In the genomic region with DNA sequence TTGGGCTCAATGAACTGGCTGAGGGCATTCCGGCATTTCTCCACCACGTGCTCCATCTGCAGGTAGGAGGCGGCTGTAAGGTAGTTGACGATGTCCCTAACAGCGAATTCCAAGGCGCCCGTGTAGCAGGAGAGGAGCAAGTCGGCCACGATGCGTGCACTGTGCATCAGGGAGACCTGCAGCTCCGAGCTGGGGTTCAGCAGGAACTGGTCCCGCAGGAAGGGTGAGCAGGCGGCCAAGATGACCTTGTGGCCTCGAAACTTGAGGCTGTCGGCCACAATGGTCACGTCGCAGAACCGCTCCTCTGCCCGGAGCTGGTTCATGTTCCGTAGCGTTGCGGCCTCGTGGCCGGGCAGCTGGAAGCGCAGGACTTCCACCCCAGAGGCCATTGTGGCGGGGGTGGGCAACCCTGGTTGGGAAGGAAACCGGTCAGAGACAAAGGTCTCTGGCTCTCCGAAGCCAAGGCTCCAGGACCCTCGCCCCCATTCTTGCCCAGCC, we compare ENCODE assay signal across 8 cellular contexts. TPM values are rescaled to one million over a fixed set of nuclear protein-coding genes. Genes with fewer than 3 reads are reported as not detected.
DNase-seq lines count a peak whose midpoint lies in the region; ATAC-seq, FAIRE-seq and TF ChIP-seq lines count a peak whose summit lies in the region.

No MANE protein-coding gene starts in this region.

- peak overlapping the region; percentile 91 for H3K27ac ChIP-seq in 22Rv1
- H3K27ac ChIP-seq in HUES48 (ENCODE audit: low read depth, low read length) = peak overlapping the region; percentile 77
- H3K27ac ChIP-seq in mesodermal cell (ENCODE audit: low read depth, low read length, severe bottlenecking) = peak overlapping the region; percentile 5

- H3K9ac ChIP-seq in HUES48 (ENCODE audit: low read depth, low read length) = peak overlapping the region; percentile 32; the same call in 1 of the 2 replicates

- WGBS in mesodermal cell (ENCODE audit: insufficient coverage in 2 of 2), 2 experiments = 73 to 77% methylated on average over 26 to 29 of the region's 29 CpGs

- H3K4me3 ChIP-seq in HUES48 (ENCODE audit: low read depth, low read length) = peak overlapping the region; percentile 66
- H3K4me3 ChIP-seq in bronchial epithelial cell (ENCODE audit: low read depth, low read length) = peak overlapping the region; percentile 48
- peak overlapping the region; percentile 59 for H3K4me3 ChIP-seq in mesodermal cell (ENCODE audit: extremely low read depth, insufficient read depth, low read length, poor library complexity, severe bottlenecking)

- no peaks in the 10 kb centered on the region for H3K27me3 ChIP-seq in HUES48 (ENCODE audit: control insufficient read depth, insufficient read depth, low read length)
- no peaks in the 10 kb centered on the region for H3K27me3 ChIP-seq in bronchial epithelial cell (ENCODE audit: control insufficient read depth, insufficient read depth, low read length)

- H3K4me1 ChIP-seq in HUES48 (ENCODE audit: control insufficient read depth, insufficient read depth, low read length) = peaks cover 12% of the 10 kb centered on the region; the same call in 1 of the 2 replicates
- H3K4me1 ChIP-seq in mesodermal cell (ENCODE audit: control insufficient read depth, insufficient read depth, low read length, poor library complexity, severe bottlenecking) = peaks cover 19% of the 10 kb centered on the region

- TF ChIP-seq CTCF in 22Rv1 (IDR thresholded peaks at IDR 0.05) = no peak
- TF ChIP-seq CTCF in bronchial epithelial cell (IDR thresholded peaks at IDR 0.05; ENCODE audit: insufficient read depth, low read length, severe bottlenecking) = no peak

- peaks cover 10% of the 10 kb centered on the region for H3K36me3 ChIP-seq in HUES48 (ENCODE audit: control insufficient read depth, insufficient read depth, low read length)
- no peaks in the 10 kb centered on the region for H3K36me3 ChIP-seq in bronchial epithelial cell (ENCODE audit: control insufficient read depth, insufficient read depth, low read length)
- peaks cover 9% of the 10 kb centered on the region for H3K36me3 ChIP-seq in mesodermal cell (ENCODE audit: control insufficient read depth, insufficient read depth, low read length)

- no peaks in the 10 kb centered on the region for H3K9me3 ChIP-seq in HUES48 (ENCODE audit: control insufficient read depth, insufficient read depth, low read length)
- no peaks in the 10 kb centered on the region for H3K9me3 ChIP-seq in mesodermal cell (ENCODE audit: control insufficient read depth, low read length)

- DNase-seq in bronchial epithelial cell (ENCODE audit: low read depth) = no peak
- DNase-seq in ureter (ENCODE audit: low spot score) = peak; percentile 62
- no peak for DNase-seq in NCI-H128 (lab: John Stamatoyannopoulos, UW; ENCODE audit: unreplicated experiment)
- no peak for DNase-seq in putamen (ENCODE audit: low spot score)

- ATAC-seq in GM19035 (IDR thresholded peaks at IDR 0.05; ENCODE audit: unreplicated experiment) = no peak

- FAIRE-seq in bronchial epithelial cell (lab: Jason Lieb, UNC) = no peak

RNA-seq across cellular contexts. Expression of a gene that starts 0.9 kb away (rescaled TPM):
- total RNA-seq in bronchial epithelial cell = 0.64 and 1.3 TPM in 2 replicates
- 16.3 TPM for polyA plus RNA-seq in mesodermal cell (2013, experiment 1 of 2)
- polyA plus RNA-seq in mesodermal cell (2013, experiment 2 of 2) = 14.6 TPM
- total RNA-seq in ureter = 6.4 TPM

RNA-seq across cellular contexts. Expression of a gene that starts 3.5 kb away (rescaled TPM):
- total RNA-seq in bronchial epithelial cell = 10.8 and 14.5 TPM in 2 replicates
- polyA plus RNA-seq in mesodermal cell (2013, experiment 1 of 2) = 75.0 TPM
- polyA plus RNA-seq in mesodermal cell (2013, experiment 2 of 2) = 68.5 TPM
- 53.4 TPM for total RNA-seq in ureter

RNA-seq across cellular contexts. Expression of a gene that starts 22.2 kb away (rescaled TPM):
- total RNA-seq in bronchial epithelial cell = 1.8 and 10.5 TPM in 2 replicates
- 0.74 TPM for polyA plus RNA-seq in mesodermal cell (2013, experiment 1 of 2)
- polyA plus RNA-seq in mesodermal cell (2013, experiment 2 of 2) = 0.66 TPM
- total RNA-seq in ureter = 79.8 TPM

RNA-seq across cellular contexts. Expression of a gene that starts 26.6 kb away (rescaled TPM):
- total RNA-seq in bronchial epithelial cell (0.26 and 0.53 TPM in 2 replicates), ureter (17.1 TPM)
- 0.44 TPM for polyA plus RNA-seq in mesodermal cell (2013, experiment 1 of 2)
- polyA plus RNA-seq in mesodermal cell (2013, experiment 2 of 2) = 0.25 TPM

RNA-seq across cellular contexts. Expression of a gene that starts 38.3 kb away (rescaled TPM):
- total RNA-seq in bronchial epithelial cell = 65.8 and 70.3 TPM in 2 replicates
- 70.0 TPM for polyA plus RNA-seq in mesodermal cell (2013, experiment 1 of 2)
- 60.5 TPM for polyA plus RNA-seq in mesodermal cell (2013, experiment 2 of 2)
- 29.2 TPM for total RNA-seq in ureter

Comparison
In these comparisons a context has a peak if more than half of its experiments do, and no peak if none do; other contexts are left out.
1. H3K27ac ChIP-seq: peak in every context shown above with its lines; median percentile 91 in 22Rv1; 77 in HUES48; 5 in mesodermal cell.